In the genomic region with DNA sequence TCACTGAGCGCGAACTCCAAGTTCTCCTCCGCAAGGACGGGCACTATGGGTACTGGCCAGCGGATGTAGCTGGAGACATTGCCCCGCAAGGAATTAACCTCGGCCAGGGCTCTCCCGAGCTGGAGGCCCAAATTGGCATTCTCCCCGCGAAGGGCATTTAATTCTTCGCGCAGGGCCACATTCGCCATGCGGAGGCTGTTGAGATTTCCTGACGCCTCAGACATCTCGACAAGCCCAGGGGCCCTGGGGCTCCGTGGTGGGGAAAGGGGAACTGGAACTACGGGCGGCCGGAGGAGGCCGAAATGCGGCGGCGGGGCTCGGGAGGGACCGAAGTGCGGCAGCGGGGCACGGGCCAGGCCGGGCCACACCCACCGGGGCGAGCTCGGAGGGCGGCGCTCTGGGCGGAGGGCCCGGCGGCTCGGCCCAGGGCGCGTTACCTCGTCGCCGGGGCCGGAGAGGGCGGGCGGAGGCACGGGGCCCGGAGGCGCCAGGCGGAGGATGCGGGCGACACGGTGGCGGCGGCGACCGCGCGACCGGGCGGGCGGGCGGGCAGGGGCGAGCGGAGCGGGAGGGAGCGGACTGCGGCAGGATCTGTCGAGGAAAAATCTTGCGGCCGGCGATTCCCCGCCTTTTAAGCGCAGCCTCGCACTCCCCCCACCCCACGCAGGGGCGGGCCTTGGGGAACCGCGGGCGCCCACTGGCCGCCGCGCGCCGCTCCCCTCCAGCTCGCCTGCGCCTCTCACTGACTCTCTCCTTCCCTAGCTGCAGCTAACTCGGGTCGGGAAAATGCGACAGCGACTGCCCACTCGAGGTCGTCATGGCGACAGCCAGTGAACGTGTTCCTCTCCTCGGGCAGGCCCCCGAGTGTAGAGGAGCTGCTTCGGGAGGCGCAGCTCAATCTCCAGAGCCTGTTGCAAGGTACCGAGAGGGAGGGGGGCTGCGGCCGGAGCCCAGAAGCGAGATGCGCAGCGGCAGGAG, we compare ENCODE assay signal across 8 cellular contexts. TPM values are rescaled to one million over a fixed set of nuclear protein-coding genes. Genes with fewer than 3 reads are reported as not detected.
DNase-seq lines count a peak whose midpoint lies in the region; ATAC-seq, FAIRE-seq and TF ChIP-seq lines count a peak whose summit lies in the region.

RTL5 (minus strand) TSS at position 599 of the 978 bp plus-strand sequence.

- TF ChIP-seq RAD21 in H1 (IDR thresholded peaks at IDR 0.05 in 1 of 2, conservative IDR thresholded peaks at IDR 0.05 in 1 of 2; ENCODE audit: low read depth in 2 of 2, low read length in 2 of 2), result no peak

- no peak within 1 kb of the TSS for H4K5ac ChIP-seq in H1 (ENCODE audit: insufficient read length, low read depth, low read length)

- DNase-seq in NCI-H510A treated with DMSO at 0.1 percent for 48 hours (lab: John Stamatoyannopoulos, UW) (peak; percentile 80), H1 (ENCODE audit: low read depth in 1 of 2, low spot score in 2 of 2) (peak in 1 of 2 experiments; percentile 57), memory B cell (ENCODE audit: low spot score in 2 of 2) (peak in 1 of 2 donors; percentile 29)
- DNase-seq in activated CD8-positive, alpha-beta memory T cell treated with anti-CD3 and anti-CD28 coated beads, Interleukin-2, amount 50 U/mL, for 4 hours, result peak; percentile 66
- DNase-seq in stimulated activated CD4-positive, alpha-beta T cell treated with anti-CD3 and anti-CD28 coated beads, TNF-alpha, amount 100 ng/mL, for 48 hours (ENCODE audit: low read depth in 3 of 3), result peak in 2 of 3 donors; percentile 10 to 33

- H3K23ac ChIP-seq in H1 (ENCODE audit: insufficient read length), result no peak within 1 kb of the TSS

- TF ChIP-seq POLR2A in GM18505 (IDR thresholded peaks at IDR 0.05; ENCODE audit: borderline replicate concordance, extremely low read depth, insufficient read depth, insufficient read length), result no peak
- no peak for TF ChIP-seq POLR2A in H1 (IDR thresholded peaks at IDR 0.05; ENCODE audit: control extremely low read depth in 1 of 2, low read depth in 2 of 2, low read length in 2 of 2)

- peaks cover 5% of the 10 kb centered on the region; the same call in 1 of the 2 replicates for H3K23me2 ChIP-seq in H1 (ENCODE audit: low read depth, low read length)

- peak within 1 kb of the TSS; percentile 78 for H3K4me3 Mint-ChIP-seq in memory B cell

- H3K27me3 Mint-ChIP-seq in memory B cell, result peaks cover 15% of the 10 kb centered on the region

- no peak for TF ChIP-seq CTCF in H1 (IDR thresholded peaks at IDR 0.05; ENCODE audit: control extremely low read depth in 1 of 3, insufficient read depth in 1 of 3, low read depth in 1 of 3, low read length in 3 of 3)

- no peaks in the 10 kb centered on the region for H3K9me3 Mint-ChIP-seq in memory B cell

- ATAC-seq in GM18505 (IDR thresholded peaks at IDR 0.05; ENCODE audit: unreplicated experiment) (peak; percentile 63), HG03108 (IDR thresholded peaks at IDR 0.05; ENCODE audit: unreplicated experiment) (peak; percentile 59), memory B cell (ENCODE audit: low read depth) (peak; percentile 71), HG03571 (IDR thresholded peaks at IDR 0.05; ENCODE audit: unreplicated experiment) (no peak)

- WGBS in H1 (ENCODE audit: extremely low coverage in 1 of 2, insufficient coverage in 1 of 2, insufficient read length in 1 of 2, insufficient replicate concordance in 2 of 2, low coverage in 1 of 2, low lambda C conversion rate in 2 of 2, missing lambda C conversion rate in 1 of 2), 2 experiments, result 0% methylated on average over 7 of the region's 106 CpGs; no CpG with 5 or more reads in 1 of the 2 experiments

- H3K9me3 ChIP-seq in H1 (ENCODE audit: insufficient read depth in 2 of 2, low read depth in 1 of 2, low read length in 1 of 2), result peaks cover 0 to 4% of the 10 kb centered on the region in 2 experiments; a peak in 1 of 4 replicates

- H3K79me2 ChIP-seq in H1 (ENCODE audit: control insufficient read depth in 1 of 2, insufficient read depth in 2 of 2, low read length in 2 of 2), result no peaks in the 10 kb centered on the region

- no peaks in the 10 kb centered on the region for H3K36me3 ChIP-seq in H1 (ENCODE audit: control insufficient read depth in 2 of 4, insufficient read depth in 4 of 4, low read length in 3 of 4)

- no peak within 1 kb of the TSS for H4K91ac ChIP-seq in H1 (replicated peaks; ENCODE audit: insufficient read length, low read length)

- H3K4me3 ChIP-seq in H1 (ENCODE audit: extremely low read depth in 1 of 4, insufficient read depth in 2 of 4, low read depth in 3 of 4, low read length in 4 of 4), result peak within 1 kb of the TSS; percentile 31 to 62 (median 40)

- peak within 1 kb of the TSS; percentile 65 for H4K8ac ChIP-seq in H1 (ENCODE audit: extremely low read depth, insufficient read depth, low read length)

- POLR2A ChIA-PET in H1 (lab: Charles Lee; ENCODE audit: partially characterized antibody), result interaction anchor here (0.6 to 1.4 kb wide), 2 partner anchors 114 to 184 kb away, joined by 3 to 5 read pairs; no protein-coding TSS in a partner anchor

- no peak for FAIRE-seq in H1 (lab: Jason Lieb, UNC)

- H2BK120ac ChIP-seq in H1 (replicated peaks; ENCODE audit: low read depth, low read length), result no peak within 1 kb of the TSS

- H3K14ac ChIP-seq in H1 (ENCODE audit: insufficient read length), result no peak within 1 kb of the TSS

- H3K4me2 ChIP-seq in H1 (ENCODE audit: insufficient read depth in 1 of 2, low read depth in 2 of 2, low read length in 2 of 2), result peak within 1 kb of the TSS; percentile 83 to 86

- peaks cover 5% of the 10 kb centered on the region for H3K4me1 Mint-ChIP-seq in memory B cell

- H3K56ac ChIP-seq in H1 (replicated peaks; ENCODE audit: insufficient read length, low read depth, low read length), result no peak within 1 kb of the TSS

- no peak within 1 kb of the TSS for H3K27ac Mint-ChIP-seq in memory B cell

- no peak within 1 kb of the TSS for H2AK5ac ChIP-seq in H1 (ENCODE audit: low read depth, low read length)

- H2BK5ac ChIP-seq in H1 (ENCODE audit: low read depth, low read length), result no peak within 1 kb of the TSS

- CTCF ChIA-PET in H1 (lab: Charles Lee; ENCODE audit: partially characterized antibody), result interaction anchor here (1.1 to 3.2 kb wide), 7 partner anchors 30 to 133 kb away, joined by 3 to 13 read pairs (median 5); no protein-coding TSS in a partner anchor

- no peak within 1 kb of the TSS for H2AFZ ChIP-seq in H1 (ENCODE audit: low read length)

- peaks cover 0 to 4% (median 1%) of the 10 kb centered on the region in 4 experiments; a peak in 4 of 7 replicates for H3K4me1 ChIP-seq in H1 (replicated peaks in 1 of 4; ENCODE audit: control insufficient read depth in 3 of 4, insufficient read depth in 4 of 4, low read length in 3 of 4)

- no peak within 1 kb of the TSS for H3K27ac ChIP-seq in H1 (ENCODE audit: low read depth, low read length)

- H4K20me1 ChIP-seq in H1 (replicated peaks in 1 of 2; ENCODE audit: control insufficient read depth in 1 of 2, insufficient read depth in 2 of 2, low read length in 2 of 2), result peaks cover 3 to 10% of the 10 kb centered on the region in 2 experiments

- no peak within 1 kb of the TSS for H2BK20ac ChIP-seq in H1 (ENCODE audit: low read length)

- peaks cover 12 to 45% (median 34%) of the 10 kb centered on the region in 4 experiments for H3K27me3 ChIP-seq in H1 (replicated peaks in 1 of 4; ENCODE audit: control insufficient read depth in 3 of 4, extremely low read depth in 1 of 4, insufficient read depth in 3 of 4, low read length in 3 of 4)

- no peak within 1 kb of the TSS for H2BK15ac ChIP-seq in H1 (ENCODE audit: low read length)

- H3K4ac ChIP-seq in H1 (replicated peaks; ENCODE audit: insufficient read length, low read depth, low read length), result no peak within 1 kb of the TSS

- no peak within 1 kb of the TSS for H2BK12ac ChIP-seq in H1 (ENCODE audit: low read depth, low read length)

- H3K79me1 ChIP-seq in H1 (ENCODE audit: low read depth, low read length), result no peaks in the 10 kb centered on the region

- TF ChIP-seq EP300 in H1 (IDR thresholded peaks at IDR 0.05; ENCODE audit: borderline replicate concordance in 1 of 2, low read depth in 2 of 2, low read length in 2 of 2), result no peak

- H3K9ac ChIP-seq in H1 (replicated peaks in 1 of 4; ENCODE audit: extremely low read depth in 1 of 4, low read depth in 3 of 4, low read length in 3 of 4), result no peak within 1 kb of the TSS; a peak in 1 of 7 replicates

- no peaks in the 10 kb centered on the region for H3K36me3 Mint-ChIP-seq in memory B cell

- no peak within 1 kb of the TSS for H3K18ac ChIP-seq in H1 (ENCODE audit: extremely low read depth, low read length)

TF ChIP-seq in H1, 55 proteins besides CTCF, POLR2A, EP300 and RAD21:
- peak; percentile 43 for TF ChIP-seq SUZ12 (IDR thresholded peaks at IDR 0.05; ENCODE audit: low read length)
- peak; percentile 43 for TF ChIP-seq KDM4A (IDR thresholded peaks at IDR 0.05; ENCODE audit: low read depth, low read length, severe bottlenecking)
- no peak for TF ChIP-seq SIN3A (conservative IDR thresholded peaks at IDR 0.05 in 1 of 2, IDR thresholded peaks at IDR 0.05 in 1 of 2; ENCODE audit: low read depth in 1 of 2, low read length in 2 of 2)
- TF ChIP-seq CREB1 (IDR thresholded peaks at IDR 0.05), result no peak
- 0 out of 2 replicates have a peak, but pooled peaks have one; percentile 22 for TF ChIP-seq BACH1 (IDR thresholded peaks at IDR 0.05; ENCODE audit: low read length)
- peak; percentile 17 for TF ChIP-seq EZH2 (IDR thresholded peaks at IDR 0.05; ENCODE audit: low read depth, low read length, severe bottlenecking)
- no peak for TF ChIP-seq CEBPB (IDR thresholded peaks at IDR 0.05; ENCODE audit: low read depth, low read length)
- no peak for TF ChIP-seq RXRA (IDR thresholded peaks at IDR 0.05; ENCODE audit: insufficient read depth, low read depth, low read length)

RNA-seq across cellular contexts. Expression of gene RTL5, which starts in this region (rescaled TPM):
- 1.9 TPM in 2 replicates for total RNA-seq in H1 (2021; fragmentation: NEBNext Ultra II Directional; extraction: Animal tissue kit (Norgen Biotek cat#: 25700))
- polyA plus RNA-seq in H1 (2011; rRNA removed), result 0.57 and 0.96 TPM in 2 replicates
- 0.65 TPM for polyA plus RNA-seq in H1 (2011; cell fraction: cytosol; rRNA removed)
- polyA plus RNA-seq in H1 (2011; cell fraction: nucleus; rRNA removed), result 1.4 TPM
- polyA plus RNA-seq in H1 (2012, experiment 1 of 2), result 1.6 to 2.4 TPM (median 2.0 TPM) in 4 replicates
- polyA plus RNA-seq in H1 (2012, experiment 2 of 2), result 1.4 TPM
- polyA plus RNA-seq in H1 (2013, experiment 1 of 2), result 2.3 TPM
- 2.8 TPM for polyA plus RNA-seq in H1 (2013, experiment 2 of 2)
- 0.76 TPM in 2 replicates for polyA minus RNA-seq in H1 (2011; rRNA and poly(A)+ RNA removed)
- 0.59 TPM for polyA minus RNA-seq in H1 (2011; cell fraction: cytosol; rRNA and poly(A)+ RNA removed)
- polyA minus RNA-seq in H1 (2011; cell fraction: nucleus; rRNA and poly(A)+ RNA removed), result 0.70 TPM
